1 cellular context compared by ENCODE assay signal in the genomic region with DNA sequence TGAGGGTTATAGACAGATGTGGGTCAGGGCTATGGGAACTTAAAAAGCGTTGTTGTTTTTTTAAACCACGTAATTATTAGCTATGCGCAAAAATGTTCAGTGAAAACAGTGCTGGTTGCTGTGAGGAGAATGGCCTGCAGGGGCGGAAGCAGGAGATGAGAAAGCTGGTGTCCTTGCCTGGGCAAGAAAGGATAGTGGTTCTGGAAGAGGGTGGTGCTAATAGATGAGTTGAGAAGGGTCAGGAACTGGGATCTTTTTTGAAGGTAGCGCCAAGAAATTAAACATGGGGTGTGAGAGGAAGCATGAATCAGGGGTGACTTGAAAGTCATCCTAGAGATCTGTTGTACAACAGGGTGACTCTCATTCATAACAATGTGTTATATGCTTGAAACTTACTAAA.
TF ChIP-seq lines count a peak whose summit lies in the region.

No MANE protein-coding gene starts in this region.

TF ChIP-seq in HCT116, 20 proteins besides CTCF, POLR2A, EP300 and RAD21 (continued from another document):
- TF ChIP-seq ZBTB33 (IDR thresholded peaks at IDR 0.05; ENCODE audit: extremely low read depth, insufficient replicate concordance, low read length) (no peak), SRF (IDR thresholded peaks at IDR 0.05; ENCODE audit: low read depth) (no peak; the same call in none of the 2 replicates), EGR1 (IDR thresholded peaks at IDR 0.05; ENCODE audit: low read depth) (peak; percentile 39; the same call in 1 of the 2 replicates), ATF3 (IDR thresholded peaks at IDR 0.05) (no peak), EZH2phosphoT487 (IDR thresholded peaks at IDR 0.05; ENCODE audit: borderline replicate concordance) (no peak), YY1 (IDR thresholded peaks at IDR 0.05; ENCODE audit: extremely low read depth, insufficient replicate concordance, low read depth, low read length) (peak; percentile 33), SIN3A (IDR thresholded peaks at IDR 0.05; ENCODE audit: low read depth) (peak; percentile 43), JUND (IDR thresholded peaks at IDR 0.05) (peak; percentile 82), POLR2AphosphoS5 (IDR thresholded peaks at IDR 0.05; ENCODE audit: low read depth, low read length) (peak; percentile 61; the same call in 1 of the 2 replicates), EZH2 (IDR thresholded peaks at IDR 0.05) (no peak), FOSL1 (IDR thresholded peaks at IDR 0.05; ENCODE audit: low read depth) (peak; percentile 77), ELF1 (IDR thresholded peaks at IDR 0.05; ENCODE audit: borderline replicate concordance, low read depth) (no peak), TCF7L2 (IDR thresholded peaks at IDR 0.05; ENCODE audit: borderline replicate concordance, extremely low read depth, insufficient read depth, insufficient read length) (peak; percentile 85), SP1 (IDR thresholded peaks at IDR 0.05; ENCODE audit: low read depth) (peak; percentile 96)
